Comparison of ENCODE assay signal across 21 cellular contexts in genomic region chr15:90990446-90990845, GRCh38.
"Had no signal": no experiment of that assay in that cellular context is flagged by ENCODE, and none has a peak within 500 bp of the region (broad histone marks: within the 10 kb centered on the region; RNA-seq: fewer than 3 reads in every experiment).

No MANE protein-coding gene starts in this region.

- H3K27me3 Mint-ChIP-seq: activated B cell treated with CpG ODN at 0.5 μM for 24 hours; activated CD4-positive, alpha-beta T cell treated with anti-CD3 and anti-CD28 coated beads, Interleukin-2, amount 10 ng/mL, durations not matched to agents 24 days and 14 days; activated naive CD8-positive, alpha-beta T cell; stimulated activated naive B cell treated with anti-CD40 and anti-IgM and Interleukin-4, amounts not matched to agents 10 μg/mL and 1 μg/mL and 100 μg/mL, for 72 hours had no signal

- H3K4me3 Mint-ChIP-seq: activated B cell treated with CpG ODN at 0.5 μM for 24 hours; activated CD4-positive, alpha-beta T cell treated with anti-CD3 and anti-CD28 coated beads, Interleukin-2, amount 10 ng/mL, durations not matched to agents 24 days and 14 days; activated naive CD8-positive, alpha-beta T cell; brain; nephron; stimulated activated naive B cell treated with anti-CD40 and anti-IgM and Interleukin-4, amounts not matched to agents 10 μg/mL and 1 μg/mL and 100 μg/mL, for 72 hours; T-helper 2 cell treated with Interferon-gamma antibody and Interleukin-4, amounts not matched to agents 5 μg/mL and 100 μg/mL, for 36 hours had no signal

- H3K36me3 Mint-ChIP-seq: activated naive CD8-positive, alpha-beta T cell; brain had no signal

- H3K36me3 ChIP-seq: colonic mucosa, gastroesophageal sphincter, heart right ventricle, lower lobe of right lung, tibial artery, vagina had no signal

- H3K4me3 ChIP-seq: colonic mucosa, gastroesophageal sphincter, heart right ventricle, lower lobe of right lung, skin epidermis, tibial artery, vagina had no signal

- DNase-seq: activated B cell treated with CpG ODN at 0.5 μM for 24 hours; activated CD4-positive, alpha-beta T cell treated with anti-CD3 and anti-CD28 coated beads, Interleukin-2, amount 10 ng/mL, durations not matched to agents 24 days and 14 days; activated CD8-positive, alpha-beta memory T cell treated with anti-CD3 and anti-CD28 coated beads for 24 hours; activated gamma-delta T cell treated with Interleukin-2 at 50 U/mL for 16 hours; amygdala; central memory CD4-positive, alpha-beta T cell; heart right ventricle; lower lobe of right lung; occipital lobe; stimulated activated CD4-positive, alpha-beta T cell treated with anti-CD3 and anti-CD28 coated beads, Interleukin-15, amount 100 ng/mL, for 24 hours; stimulated activated CD4-positive, alpha-beta T cell treated with anti-CD3 and anti-CD28 coated beads, Interleukin-4, amount 100 ng/mL, for 1 hour; stimulated activated naive B cell treated with anti-CD40 and anti-IgM and Interleukin-4, amounts not matched to agents 10 μg/mL and 1 μg/mL and 100 μg/mL, for 72 hours; tibial artery had no signal

- H3K9me3 ChIP-seq: colonic mucosa, gastroesophageal sphincter, heart right ventricle, lower lobe of right lung, tibial artery, vagina had no signal

- H3K27ac Mint-ChIP-seq: activated B cell treated with CpG ODN at 0.5 μM for 24 hours; activated CD4-positive, alpha-beta T cell treated with anti-CD3 and anti-CD28 coated beads, Interleukin-2, amount 10 ng/mL, durations not matched to agents 24 days and 14 days; activated naive CD8-positive, alpha-beta T cell; nephron; stimulated activated naive B cell treated with anti-CD40 and anti-IgM and Interleukin-4, amounts not matched to agents 10 μg/mL and 1 μg/mL and 100 μg/mL, for 72 hours; T-helper 2 cell treated with Interferon-gamma antibody and Interleukin-4, amounts not matched to agents 5 μg/mL and 100 μg/mL, for 36 hours had no signal

- H3K9me3 Mint-ChIP-seq: activated B cell treated with CpG ODN at 0.5 μM for 24 hours; activated CD4-positive, alpha-beta T cell treated with anti-CD3 and anti-CD28 coated beads, Interleukin-2, amount 10 ng/mL, durations not matched to agents 24 days and 14 days; nephron; stimulated activated naive B cell treated with anti-CD40 and anti-IgM and Interleukin-4, amounts not matched to agents 10 μg/mL and 1 μg/mL and 100 μg/mL, for 72 hours; T-helper 2 cell treated with Interferon-gamma antibody and Interleukin-4, amounts not matched to agents 5 μg/mL and 100 μg/mL, for 36 hours had no signal

- ATAC-seq: gastroesophageal sphincter; heart right ventricle; lower lobe of right lung; stimulated activated naive B cell treated with anti-CD40 and anti-IgM and Interleukin-4, amounts not matched to agents 10 μg/mL and 1 μg/mL and 100 μg/mL, for 72 hours had no signal

- H3K27ac ChIP-seq: colonic mucosa, gastroesophageal sphincter, heart right ventricle, lower lobe of right lung, skin epidermis, tibial artery, vagina had no signal

- H3K27me3 ChIP-seq: colonic mucosa, gastroesophageal sphincter, heart right ventricle, tibial artery, vagina had no signal
